29 cellular contexts compared by ENCODE assay signal in genomic region chr3:193932576-193932975, GRCh38.
"Had no signal": no experiment of that assay in that cellular context is flagged by ENCODE, and none has a peak within 500 bp of the region (broad histone marks: within the 10 kb centered on the region; RNA-seq: fewer than 3 reads in every experiment).

No MANE protein-coding gene starts in this region.

- H3K27ac Mint-ChIP-seq: natural killer cell treated with Interleukin-12 subunit alpha and Interleukin-12 subunit beta and Interleukin-15 and Interleukin-18, amount 100 ng/mL, for 72 hours; nephron progenitor cell; progenitor cell of endocrine pancreas; stimulated activated effector memory CD8-positive, alpha-beta T cell treated with anti-CD3 and anti-CD28 coated beads, Interleukin-12 subunit alpha, Interleukin-12 subunit beta, amount 100 ng/mL, for 72 hours; stimulated activated naive B cell treated with anti-CD40 and anti-IgM and Interleukin-4, amounts not matched to agents 10 μg/mL and 1 μg/mL and 100 μg/mL, for 72 hours; stimulated activated naive CD8-positive, alpha-beta T cell treated with anti-CD3 and anti-CD28 coated beads, Interleukin-15, Interleukin-2, amounts not matched to agents 100 ng/mL and 50 ng/mL, for 24 hours had no signal

- H3K4me1 Mint-ChIP-seq: stimulated activated effector memory CD8-positive, alpha-beta T cell treated with anti-CD3 and anti-CD28 coated beads, Interleukin-12 subunit alpha, Interleukin-12 subunit beta, amount 100 ng/mL, for 72 hours had no signal

- H3K27me3 Mint-ChIP-seq: progenitor cell of endocrine pancreas had no signal

- H3K4me3 Mint-ChIP-seq: natural killer cell treated with Interleukin-12 subunit alpha and Interleukin-12 subunit beta and Interleukin-15 and Interleukin-18, amount 100 ng/mL, for 72 hours; nephron progenitor cell; neural crest cell; stimulated activated effector memory CD8-positive, alpha-beta T cell treated with anti-CD3 and anti-CD28 coated beads, Interleukin-12 subunit alpha, Interleukin-12 subunit beta, amount 100 ng/mL, for 72 hours; stimulated activated naive B cell treated with anti-CD40 and anti-IgM and Interleukin-4, amounts not matched to agents 10 μg/mL and 1 μg/mL and 100 μg/mL, for 72 hours; stimulated activated naive CD8-positive, alpha-beta T cell treated with anti-CD3 and anti-CD28 coated beads, Interleukin-15, Interleukin-2, amounts not matched to agents 100 ng/mL and 50 ng/mL, for 24 hours had no signal

- DNase-seq: nephron progenitor cell; nucleus accumbens; ovary; posterior cingulate gyrus; psoas muscle; right cardiac atrium; right lobe of liver; sigmoid colon; small intestine; stimulated activated CD4-positive, alpha-beta T cell treated with anti-CD3 and anti-CD28 coated beads, Interleukin-15, amount 100 ng/mL, for 24 hours; stimulated activated CD4-positive, alpha-beta T cell treated with anti-CD3 and anti-CD28 coated beads, Interleukin-2, amount 100 ng/mL, for 24 hours; stimulated activated CD4-positive, alpha-beta T cell treated with anti-CD3 and anti-CD28 coated beads, Interleukin-2, amount 100 ng/mL, for 48 hours; stimulated activated CD4-positive, alpha-beta T cell treated with anti-CD3 and anti-CD28 coated beads, Interleukin-4, amount 100 ng/mL, for 24 hours; stimulated activated naive B cell treated with anti-CD40 and anti-IgM and Interleukin-4, amounts not matched to agents 10 μg/mL and 1 μg/mL and 100 μg/mL, for 72 hours; stimulated activated naive CD4-positive, alpha-beta T cell treated with Interleukin-2 at 50 U/mL for 16 hours; stomach; thyroid gland; trophoblast cell; upper lobe of left lung had no signal

- H3K36me3 Mint-ChIP-seq: natural killer cell treated with Interleukin-12 subunit alpha and Interleukin-12 subunit beta and Interleukin-15 and Interleukin-18, amount 100 ng/mL, for 72 hours; stimulated activated effector memory CD8-positive, alpha-beta T cell treated with anti-CD3 and anti-CD28 coated beads, Interleukin-12 subunit alpha, Interleukin-12 subunit beta, amount 100 ng/mL, for 72 hours; stimulated activated naive B cell treated with anti-CD40 and anti-IgM and Interleukin-4, amounts not matched to agents 10 μg/mL and 1 μg/mL and 100 μg/mL, for 72 hours had no signal

- H3K27ac ChIP-seq: neutrophil, ovary, parathyroid adenoma, psoas muscle, right lobe of liver, sigmoid colon, stomach, thoracic aorta, thyroid gland, tibial nerve, upper lobe of left lung, vagina had no signal

- H3K9me3 Mint-ChIP-seq: natural killer cell treated with Interleukin-12 subunit alpha and Interleukin-12 subunit beta and Interleukin-15 and Interleukin-18, amount 100 ng/mL, for 72 hours; nephron progenitor cell; neural crest cell; stimulated activated effector memory CD8-positive, alpha-beta T cell treated with anti-CD3 and anti-CD28 coated beads, Interleukin-12 subunit alpha, Interleukin-12 subunit beta, amount 100 ng/mL, for 72 hours; stimulated activated naive B cell treated with anti-CD40 and anti-IgM and Interleukin-4, amounts not matched to agents 10 μg/mL and 1 μg/mL and 100 μg/mL, for 72 hours; stimulated activated naive CD8-positive, alpha-beta T cell treated with anti-CD3 and anti-CD28 coated beads, Interleukin-15, Interleukin-2, amounts not matched to agents 100 ng/mL and 50 ng/mL, for 24 hours had no signal
